ENCODE assay signal across 1 cellular context in the genomic region with DNA sequence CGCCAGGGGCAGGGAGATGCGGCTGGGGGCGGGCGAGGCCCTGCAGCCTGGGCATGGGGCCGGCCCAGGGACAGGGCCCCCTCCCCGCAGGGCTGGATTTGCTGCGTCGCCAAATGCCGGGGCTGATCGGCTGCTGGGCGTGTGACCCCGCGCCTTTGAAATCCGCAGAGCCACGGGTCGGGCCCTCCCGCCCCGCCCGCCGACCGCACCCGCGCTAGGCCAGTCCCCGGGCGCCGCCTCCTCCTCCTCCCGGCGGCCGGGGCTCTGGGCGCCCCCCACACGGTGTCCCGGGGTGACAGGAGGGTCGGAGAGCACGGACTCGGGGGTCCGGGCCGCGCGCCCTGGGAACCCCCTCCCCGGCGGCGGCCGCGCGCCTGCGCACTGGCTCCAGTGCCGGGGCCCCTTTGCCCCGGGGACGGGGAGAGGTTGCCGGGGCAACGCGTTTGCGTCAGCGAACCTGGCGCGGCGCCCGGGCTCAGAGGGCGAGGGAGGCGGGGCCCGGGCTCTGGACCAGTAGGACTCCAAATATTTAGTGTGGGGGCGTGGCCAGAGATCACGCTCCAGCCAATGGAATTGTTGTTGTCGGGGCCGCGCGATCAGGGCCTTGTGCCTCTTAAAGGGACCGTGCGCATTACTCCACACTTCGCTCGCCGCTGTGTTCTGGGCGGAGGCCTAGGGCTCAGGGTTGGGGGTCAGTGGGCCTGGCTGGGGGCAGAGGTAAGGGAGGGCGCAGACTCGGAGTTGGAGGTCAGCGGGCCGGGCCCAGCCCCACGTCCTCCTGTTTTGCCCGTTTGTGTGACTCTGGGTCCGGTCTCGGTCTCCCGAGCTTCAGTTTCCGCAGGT.
TF ChIP-seq lines count a peak whose summit lies in the region.

No MANE protein-coding gene starts in this region.

TF ChIP-seq in WTC11, 78 proteins besides CTCF, POLR2A, EP300 and RAD21 (continued from another document):
- TF ChIP-seq, protein P1, sequence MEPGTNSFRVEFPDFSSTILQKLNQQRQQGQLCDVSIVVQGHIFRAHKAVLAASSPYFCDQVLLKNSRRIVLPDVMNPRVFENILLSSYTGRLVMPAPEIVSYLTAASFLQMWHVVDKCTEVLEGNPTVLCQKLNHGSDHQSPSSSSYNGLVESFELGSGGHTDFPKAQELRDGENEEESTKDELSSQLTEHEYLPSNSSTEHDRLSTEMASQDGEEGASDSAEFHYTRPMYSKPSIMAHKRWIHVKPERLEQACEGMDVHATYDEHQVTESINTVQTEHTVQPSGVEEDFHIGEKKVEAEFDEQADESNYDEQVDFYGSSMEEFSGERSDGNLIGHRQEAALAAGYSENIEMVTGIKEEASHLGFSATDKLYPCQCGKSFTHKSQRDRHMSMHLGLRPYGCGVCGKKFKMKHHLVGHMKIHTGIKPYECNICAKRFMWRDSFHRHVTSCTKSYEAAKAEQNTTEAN (CRISPR knock-in tag; IDR thresholded peaks at IDR 0.05): 0 out of 2 replicates have a peak, but pooled peaks have one; percentile 42
- TF ChIP-seq ZNF671 (CRISPR knock-in tag; IDR thresholded peaks at IDR 0.05) (no peak), SOX15 (CRISPR knock-in tag; IDR thresholded peaks at IDR 0.05) (no peak), NFATC4 (CRISPR knock-in tag; IDR thresholded peaks at IDR 0.05) (no peak), IRF2 (CRISPR knock-in tag; IDR thresholded peaks at IDR 0.05; ENCODE audit: borderline replicate concordance, low read depth) (no peak), EMX1 (CRISPR knock-in tag; IDR thresholded peaks at IDR 0.05) (no peak), CREB1 (CRISPR knock-in tag; IDR thresholded peaks at IDR 0.05) (no peak), FOXK1 (CRISPR knock-in tag; IDR thresholded peaks at IDR 0.05) (peak; percentile 74; the same call in 1 of the 2 replicates), ZNF263 (CRISPR knock-in tag; IDR thresholded peaks at IDR 0.05; ENCODE audit: low read depth) (no peak), ZNF317 (CRISPR knock-in tag; IDR thresholded peaks at IDR 0.05; ENCODE audit: borderline replicate concordance, low read depth) (no peak; the same call in 1 of the 2 replicates), ZBTB21 (CRISPR knock-in tag; IDR thresholded peaks at IDR 0.05; ENCODE audit: borderline replicate concordance) (no peak), SMAD4 (CRISPR knock-in tag; IDR thresholded peaks at IDR 0.05) (no peak), ZNF219 (CRISPR knock-in tag; IDR thresholded peaks at IDR 0.05; ENCODE audit: borderline replicate concordance) (no peak), ELF4 (CRISPR knock-in tag; IDR thresholded peaks at IDR 0.05; ENCODE audit: low read depth) (no peak), GABPB1 (CRISPR knock-in tag; IDR thresholded peaks at IDR 0.05) (peak; percentile 65), HMGA2 (CRISPR knock-in tag; IDR thresholded peaks at IDR 0.05) (no peak)
- TF ChIP-seq, protein P2, sequence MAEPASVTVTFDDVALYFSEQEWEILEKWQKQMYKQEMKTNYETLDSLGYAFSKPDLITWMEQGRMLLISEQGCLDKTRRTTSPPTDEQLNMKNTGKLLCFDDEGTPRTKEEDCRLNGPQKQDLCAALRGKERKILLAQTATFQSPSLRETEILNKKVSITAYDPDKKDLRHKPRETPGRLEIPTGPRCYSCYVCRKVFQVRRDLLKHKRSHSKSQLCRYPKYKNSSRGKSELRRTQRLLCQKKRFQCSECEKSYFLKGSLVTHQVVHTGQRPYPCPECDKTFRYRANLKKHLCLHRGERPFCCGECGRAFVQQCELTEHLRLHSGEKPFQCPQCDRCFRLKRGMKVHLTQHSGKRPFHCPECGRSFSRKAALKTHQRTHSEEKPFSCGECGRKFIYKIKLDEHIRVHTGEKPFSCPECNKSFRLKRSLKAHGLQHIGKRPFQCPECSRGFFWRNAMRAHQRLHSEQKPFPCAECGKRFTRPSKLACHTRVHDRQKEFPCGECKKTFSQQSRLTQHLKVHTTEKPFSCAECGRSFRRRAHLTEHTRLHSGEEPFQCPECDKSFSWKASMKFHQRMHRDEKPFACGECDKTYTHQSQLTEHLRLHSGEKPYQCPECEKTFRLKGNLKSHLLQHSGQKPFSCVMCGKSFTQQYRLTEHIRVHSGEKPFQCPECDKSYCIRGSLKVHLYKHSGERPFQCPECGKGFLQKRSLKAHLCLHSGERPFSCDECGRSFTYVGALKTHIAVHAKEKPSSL (CRISPR knock-in tag; conservative IDR thresholded peaks at IDR 0.05): no peak
- TF ChIP-seq, protein P3, sequence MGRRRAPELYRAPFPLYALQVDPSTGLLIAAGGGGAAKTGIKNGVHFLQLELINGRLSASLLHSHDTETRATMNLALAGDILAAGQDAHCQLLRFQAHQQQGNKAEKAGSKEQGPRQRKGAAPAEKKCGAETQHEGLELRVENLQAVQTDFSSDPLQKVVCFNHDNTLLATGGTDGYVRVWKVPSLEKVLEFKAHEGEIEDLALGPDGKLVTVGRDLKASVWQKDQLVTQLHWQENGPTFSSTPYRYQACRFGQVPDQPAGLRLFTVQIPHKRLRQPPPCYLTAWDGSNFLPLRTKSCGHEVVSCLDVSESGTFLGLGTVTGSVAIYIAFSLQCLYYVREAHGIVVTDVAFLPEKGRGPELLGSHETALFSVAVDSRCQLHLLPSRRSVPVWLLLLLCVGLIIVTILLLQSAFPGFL (CRISPR knock-in tag; IDR thresholded peaks at IDR 0.05; ENCODE audit: borderline replicate concordance): peak; percentile 72; the same call in 1 of the 2 replicates
- TF ChIP-seq, protein P4, sequence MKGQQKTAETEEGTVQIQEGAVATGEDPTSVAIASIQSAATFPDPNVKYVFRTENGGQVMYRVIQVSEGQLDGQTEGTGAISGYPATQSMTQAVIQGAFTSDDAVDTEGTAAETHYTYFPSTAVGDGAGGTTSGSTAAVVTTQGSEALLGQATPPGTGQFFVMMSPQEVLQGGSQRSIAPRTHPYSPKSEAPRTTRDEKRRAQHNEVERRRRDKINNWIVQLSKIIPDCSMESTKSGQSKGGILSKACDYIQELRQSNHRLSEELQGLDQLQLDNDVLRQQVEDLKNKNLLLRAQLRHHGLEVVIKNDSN (CRISPR knock-in tag; IDR thresholded peaks at IDR 0.05): peak; percentile 18; the same call in 1 of the 2 replicates
- TF ChIP-seq, protein P5, sequence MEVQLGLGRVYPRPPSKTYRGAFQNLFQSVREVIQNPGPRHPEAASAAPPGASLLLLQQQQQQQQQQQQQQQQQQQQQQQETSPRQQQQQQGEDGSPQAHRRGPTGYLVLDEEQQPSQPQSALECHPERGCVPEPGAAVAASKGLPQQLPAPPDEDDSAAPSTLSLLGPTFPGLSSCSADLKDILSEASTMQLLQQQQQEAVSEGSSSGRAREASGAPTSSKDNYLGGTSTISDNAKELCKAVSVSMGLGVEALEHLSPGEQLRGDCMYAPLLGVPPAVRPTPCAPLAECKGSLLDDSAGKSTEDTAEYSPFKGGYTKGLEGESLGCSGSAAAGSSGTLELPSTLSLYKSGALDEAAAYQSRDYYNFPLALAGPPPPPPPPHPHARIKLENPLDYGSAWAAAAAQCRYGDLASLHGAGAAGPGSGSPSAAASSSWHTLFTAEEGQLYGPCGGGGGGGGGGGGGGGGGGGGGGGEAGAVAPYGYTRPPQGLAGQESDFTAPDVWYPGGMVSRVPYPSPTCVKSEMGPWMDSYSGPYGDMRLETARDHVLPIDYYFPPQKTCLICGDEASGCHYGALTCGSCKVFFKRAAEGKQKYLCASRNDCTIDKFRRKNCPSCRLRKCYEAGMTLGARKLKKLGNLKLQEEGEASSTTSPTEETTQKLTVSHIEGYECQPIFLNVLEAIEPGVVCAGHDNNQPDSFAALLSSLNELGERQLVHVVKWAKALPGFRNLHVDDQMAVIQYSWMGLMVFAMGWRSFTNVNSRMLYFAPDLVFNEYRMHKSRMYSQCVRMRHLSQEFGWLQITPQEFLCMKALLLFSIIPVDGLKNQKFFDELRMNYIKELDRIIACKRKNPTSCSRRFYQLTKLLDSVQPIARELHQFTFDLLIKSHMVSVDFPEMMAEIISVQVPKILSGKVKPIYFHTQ (CRISPR knock-in tag; IDR thresholded peaks at IDR 0.05): no peak
- TF ChIP-seq, protein P6, sequence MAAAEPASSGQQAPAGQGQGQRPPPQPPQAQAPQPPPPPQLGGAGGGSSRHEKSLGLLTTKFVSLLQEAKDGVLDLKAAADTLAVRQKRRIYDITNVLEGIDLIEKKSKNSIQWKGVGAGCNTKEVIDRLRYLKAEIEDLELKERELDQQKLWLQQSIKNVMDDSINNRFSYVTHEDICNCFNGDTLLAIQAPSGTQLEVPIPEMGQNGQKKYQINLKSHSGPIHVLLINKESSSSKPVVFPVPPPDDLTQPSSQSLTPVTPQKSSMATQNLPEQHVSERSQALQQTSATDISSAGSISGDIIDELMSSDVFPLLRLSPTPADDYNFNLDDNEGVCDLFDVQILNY (CRISPR knock-in tag; IDR thresholded peaks at IDR 0.05): no peak; the same call in 1 of the 2 replicates
- TF ChIP-seq, protein P7, sequence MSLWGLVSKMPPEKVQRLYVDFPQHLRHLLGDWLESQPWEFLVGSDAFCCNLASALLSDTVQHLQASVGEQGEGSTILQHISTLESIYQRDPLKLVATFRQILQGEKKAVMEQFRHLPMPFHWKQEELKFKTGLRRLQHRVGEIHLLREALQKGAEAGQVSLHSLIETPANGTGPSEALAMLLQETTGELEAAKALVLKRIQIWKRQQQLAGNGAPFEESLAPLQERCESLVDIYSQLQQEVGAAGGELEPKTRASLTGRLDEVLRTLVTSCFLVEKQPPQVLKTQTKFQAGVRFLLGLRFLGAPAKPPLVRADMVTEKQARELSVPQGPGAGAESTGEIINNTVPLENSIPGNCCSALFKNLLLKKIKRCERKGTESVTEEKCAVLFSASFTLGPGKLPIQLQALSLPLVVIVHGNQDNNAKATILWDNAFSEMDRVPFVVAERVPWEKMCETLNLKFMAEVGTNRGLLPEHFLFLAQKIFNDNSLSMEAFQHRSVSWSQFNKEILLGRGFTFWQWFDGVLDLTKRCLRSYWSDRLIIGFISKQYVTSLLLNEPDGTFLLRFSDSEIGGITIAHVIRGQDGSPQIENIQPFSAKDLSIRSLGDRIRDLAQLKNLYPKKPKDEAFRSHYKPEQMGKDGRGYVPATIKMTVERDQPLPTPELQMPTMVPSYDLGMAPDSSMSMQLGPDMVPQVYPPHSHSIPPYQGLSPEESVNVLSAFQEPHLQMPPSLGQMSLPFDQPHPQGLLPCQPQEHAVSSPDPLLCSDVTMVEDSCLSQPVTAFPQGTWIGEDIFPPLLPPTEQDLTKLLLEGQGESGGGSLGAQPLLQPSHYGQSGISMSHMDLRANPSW (CRISPR knock-in tag; conservative IDR thresholded peaks at IDR 0.05; ENCODE audit: low read depth): no peak
